ENCODE assay signal across 1 cellular context in genomic region chr16:47519996-47520679, GRCh38.
TF ChIP-seq lines count a peak whose summit lies in the region.

No MANE protein-coding gene starts in this region.

TF ChIP-seq in K562, 482 proteins besides CTCF, POLR2A, EP300 and RAD21 (continued from another document):
- TF ChIP-seq STAT6 (CRISPR knock-in tag; IDR thresholded peaks at IDR 0.05) (no peak), ASH1L (IDR thresholded peaks at IDR 0.05; ENCODE audit: borderline replicate concordance, low read depth, partially characterized antibody) (no peak), TAL1 (IDR thresholded peaks at IDR 0.05) (peak; percentile 80), SP1 (CRISPR knock-in tag; IDR thresholded peaks at IDR 0.05) (no peak), ZNF778 (CRISPR knock-in tag; IDR thresholded peaks at IDR 0.05) (no peak), ZNF253 (CRISPR knock-in tag; conservative IDR thresholded peaks at IDR 0.05) (no peak), CBX3 (IDR thresholded peaks at IDR 0.05; ENCODE audit: borderline replicate concordance in 1 of 2, low read length in 2 of 2) (no peak), SMARCE1 (IDR thresholded peaks at IDR 0.05) (peak; percentile 49; the same call in 1 of the 2 replicates), POLR2AphosphoS5 (IDR thresholded peaks at IDR 0.05; ENCODE audit: control insufficient read depth, insufficient read depth, low read depth, low read length) (peak; percentile 63; the same call in 1 of the 2 replicates), TAF15 (IDR thresholded peaks at IDR 0.05; ENCODE audit: low read depth, low read length) (no peak), ETS2 (tag; IDR thresholded peaks at IDR 0.05; ENCODE audit: borderline replicate concordance, poor library complexity, severe bottlenecking) (no peak), CREB3L1 (IDR thresholded peaks at IDR 0.05; ENCODE audit: borderline replicate concordance, low read depth) (peak; percentile 79; the same call in 1 of the 2 replicates), ZNF57 (CRISPR knock-in tag; IDR thresholded peaks at IDR 0.05) (no peak), SMARCA4 (IDR thresholded peaks at IDR 0.05) (peak; percentile 75), SMAD1 (IDR thresholded peaks at IDR 0.05; ENCODE audit: low read depth, low read length, partially characterized antibody) (no peak), NFIC (IDR thresholded peaks at IDR 0.05) (peak; percentile 89), MTA1 (IDR thresholded peaks at IDR 0.05; ENCODE audit: borderline replicate concordance) (peak; percentile 75; the same call in 1 of the 2 replicates), TRIM24 (IDR thresholded peaks at IDR 0.05) (peak; percentile 40 to 42; a peak in 2 of 4 replicates), KHSRP (IDR thresholded peaks at IDR 0.05) (no peak), CC2D1A (IDR thresholded peaks at IDR 0.05) (peak; percentile 17; the same call in 1 of the 2 replicates), CREBBP (IDR thresholded peaks at IDR 0.05; ENCODE audit: low read depth, low read length) (no peak), SIRT6 (IDR thresholded peaks at IDR 0.05; ENCODE audit: low read depth, low read length) (no peak), ZNF764 (CRISPR knock-in tag; IDR thresholded peaks at IDR 0.05; ENCODE audit: low read depth) (no peak), PRMT5 (CRISPR knock-in tag; IDR thresholded peaks at IDR 0.05) (no peak), ZNF584 (CRISPR knock-in tag; IDR thresholded peaks at IDR 0.05; ENCODE audit: low read depth) (no peak), PRPF4 (IDR thresholded peaks at IDR 0.05; ENCODE audit: insufficient read depth, low read depth, low read length, poor library complexity, severe bottlenecking) (no peak), RFX7 (CRISPR knock-in tag; IDR thresholded peaks at IDR 0.05) (no peak), HMG20A (CRISPR knock-in tag; conservative IDR thresholded peaks at IDR 0.05) (no peak), MEF2A (IDR thresholded peaks at IDR 0.05; ENCODE audit: control insufficient read depth, low read depth, low read length) (no peak), ZNF589 (CRISPR knock-in tag; IDR thresholded peaks at IDR 0.05; ENCODE audit: low read depth) (no peak), NR2F6 (CRISPR knock-in tag; IDR thresholded peaks at IDR 0.05) (no peak), MTA2 (IDR thresholded peaks at IDR 0.05; ENCODE audit: low read depth) (peak; percentile 39; the same call in 1 of the 2 replicates), TBL1XR1 (IDR thresholded peaks at IDR 0.05; ENCODE audit: low read length in 2 of 2) (peak in 1 of 2 experiments; percentile 59; a peak in 2 of 4 replicates), JUN (IDR thresholded peaks at IDR 0.05; ENCODE audit: borderline replicate concordance, low read depth, low read length) (no peak), JUN (CRISPR knock-in tag; IDR thresholded peaks at IDR 0.05; ENCODE audit: borderline replicate concordance) (no peak), ELF1 (tag; IDR thresholded peaks at IDR 0.05) (no peak)
- TF ChIP-seq, protein P1, sequence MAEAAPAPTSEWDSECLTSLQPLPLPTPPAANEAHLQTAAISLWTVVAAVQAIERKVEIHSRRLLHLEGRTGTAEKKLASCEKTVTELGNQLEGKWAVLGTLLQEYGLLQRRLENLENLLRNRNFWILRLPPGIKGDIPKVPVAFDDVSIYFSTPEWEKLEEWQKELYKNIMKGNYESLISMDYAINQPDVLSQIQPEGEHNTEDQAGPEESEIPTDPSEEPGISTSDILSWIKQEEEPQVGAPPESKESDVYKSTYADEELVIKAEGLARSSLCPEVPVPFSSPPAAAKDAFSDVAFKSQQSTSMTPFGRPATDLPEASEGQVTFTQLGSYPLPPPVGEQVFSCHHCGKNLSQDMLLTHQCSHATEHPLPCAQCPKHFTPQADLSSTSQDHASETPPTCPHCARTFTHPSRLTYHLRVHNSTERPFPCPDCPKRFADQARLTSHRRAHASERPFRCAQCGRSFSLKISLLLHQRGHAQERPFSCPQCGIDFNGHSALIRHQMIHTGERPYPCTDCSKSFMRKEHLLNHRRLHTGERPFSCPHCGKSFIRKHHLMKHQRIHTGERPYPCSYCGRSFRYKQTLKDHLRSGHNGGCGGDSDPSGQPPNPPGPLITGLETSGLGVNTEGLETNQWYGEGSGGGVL (CRISPR knock-in tag; IDR thresholded peaks at IDR 0.05) = no peak
- TF ChIP-seq, protein P2, sequence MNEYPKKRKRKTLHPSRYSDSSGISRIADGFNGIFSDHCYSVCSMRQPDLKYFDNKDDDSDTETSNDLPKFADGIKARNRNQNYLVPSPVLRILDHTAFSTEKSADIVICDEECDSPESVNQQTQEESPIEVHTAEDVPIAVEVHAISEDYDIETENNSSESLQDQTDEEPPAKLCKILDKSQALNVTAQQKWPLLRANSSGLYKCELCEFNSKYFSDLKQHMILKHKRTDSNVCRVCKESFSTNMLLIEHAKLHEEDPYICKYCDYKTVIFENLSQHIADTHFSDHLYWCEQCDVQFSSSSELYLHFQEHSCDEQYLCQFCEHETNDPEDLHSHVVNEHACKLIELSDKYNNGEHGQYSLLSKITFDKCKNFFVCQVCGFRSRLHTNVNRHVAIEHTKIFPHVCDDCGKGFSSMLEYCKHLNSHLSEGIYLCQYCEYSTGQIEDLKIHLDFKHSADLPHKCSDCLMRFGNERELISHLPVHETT (CRISPR knock-in tag; conservative IDR thresholded peaks at IDR 0.05 in 1 of 2, IDR thresholded peaks at IDR 0.05 in 1 of 2) = no peak
- TF ChIP-seq, protein P3, sequence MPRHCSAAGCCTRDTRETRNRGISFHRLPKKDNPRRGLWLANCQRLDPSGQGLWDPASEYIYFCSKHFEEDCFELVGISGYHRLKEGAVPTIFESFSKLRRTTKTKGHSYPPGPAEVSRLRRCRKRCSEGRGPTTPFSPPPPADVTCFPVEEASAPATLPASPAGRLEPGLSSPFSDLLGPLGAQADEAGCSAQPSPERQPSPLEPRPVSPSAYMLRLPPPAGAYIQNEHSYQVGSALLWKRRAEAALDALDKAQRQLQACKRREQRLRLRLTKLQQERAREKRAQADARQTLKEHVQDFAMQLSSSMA (CRISPR knock-in tag; IDR thresholded peaks at IDR 0.05) = no peak
- TF ChIP-seq, protein P4, sequence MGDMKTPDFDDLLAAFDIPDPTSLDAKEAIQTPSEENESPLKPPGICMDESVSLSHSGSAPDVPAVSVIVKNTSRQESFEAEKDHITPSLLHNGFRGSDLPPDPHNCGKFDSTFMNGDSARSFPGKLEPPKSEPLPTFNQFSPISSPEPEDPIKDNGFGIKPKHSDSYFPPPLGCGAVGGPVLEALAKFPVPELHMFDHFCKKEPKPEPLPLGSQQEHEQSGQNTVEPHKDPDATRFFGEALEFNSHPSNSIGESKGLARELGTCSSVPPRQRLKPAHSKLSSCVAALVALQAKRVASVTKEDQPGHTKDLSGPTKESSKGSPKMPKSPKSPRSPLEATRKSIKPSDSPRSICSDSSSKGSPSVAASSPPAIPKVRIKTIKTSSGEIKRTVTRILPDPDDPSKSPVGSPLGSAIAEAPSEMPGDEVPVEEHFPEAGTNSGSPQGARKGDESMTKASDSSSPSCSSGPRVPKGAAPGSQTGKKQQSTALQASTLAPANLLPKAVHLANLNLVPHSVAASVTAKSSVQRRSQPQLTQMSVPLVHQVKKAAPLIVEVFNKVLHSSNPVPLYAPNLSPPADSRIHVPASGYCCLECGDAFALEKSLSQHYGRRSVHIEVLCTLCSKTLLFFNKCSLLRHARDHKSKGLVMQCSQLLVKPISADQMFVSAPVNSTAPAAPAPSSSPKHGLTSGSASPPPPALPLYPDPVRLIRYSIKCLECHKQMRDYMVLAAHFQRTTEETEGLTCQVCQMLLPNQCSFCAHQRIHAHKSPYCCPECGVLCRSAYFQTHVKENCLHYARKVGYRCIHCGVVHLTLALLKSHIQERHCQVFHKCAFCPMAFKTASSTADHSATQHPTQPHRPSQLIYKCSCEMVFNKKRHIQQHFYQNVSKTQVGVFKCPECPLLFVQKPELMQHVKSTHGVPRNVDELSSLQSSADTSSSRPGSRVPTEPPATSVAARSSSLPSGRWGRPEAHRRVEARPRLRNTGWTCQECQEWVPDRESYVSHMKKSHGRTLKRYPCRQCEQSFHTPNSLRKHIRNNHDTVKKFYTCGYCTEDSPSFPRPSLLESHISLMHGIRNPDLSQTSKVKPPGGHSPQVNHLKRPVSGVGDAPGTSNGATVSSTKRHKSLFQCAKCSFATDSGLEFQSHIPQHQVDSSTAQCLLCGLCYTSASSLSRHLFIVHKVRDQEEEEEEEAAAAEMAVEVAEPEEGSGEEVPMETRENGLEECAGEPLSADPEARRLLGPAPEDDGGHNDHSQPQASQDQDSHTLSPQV (IDR thresholded peaks at IDR 0.05) = 0 out of 2 replicates have a peak, but pooled peaks have one; percentile 21
- TF ChIP-seq, protein P5, sequence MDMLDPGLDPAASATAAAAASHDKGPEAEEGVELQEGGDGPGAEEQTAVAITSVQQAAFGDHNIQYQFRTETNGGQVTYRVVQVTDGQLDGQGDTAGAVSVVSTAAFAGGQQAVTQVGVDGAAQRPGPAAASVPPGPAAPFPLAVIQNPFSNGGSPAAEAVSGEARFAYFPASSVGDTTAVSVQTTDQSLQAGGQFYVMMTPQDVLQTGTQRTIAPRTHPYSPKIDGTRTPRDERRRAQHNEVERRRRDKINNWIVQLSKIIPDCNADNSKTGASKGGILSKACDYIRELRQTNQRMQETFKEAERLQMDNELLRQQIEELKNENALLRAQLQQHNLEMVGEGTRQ (CRISPR knock-in tag; IDR thresholded peaks at IDR 0.05) = no peak
- TF ChIP-seq, protein P6, sequence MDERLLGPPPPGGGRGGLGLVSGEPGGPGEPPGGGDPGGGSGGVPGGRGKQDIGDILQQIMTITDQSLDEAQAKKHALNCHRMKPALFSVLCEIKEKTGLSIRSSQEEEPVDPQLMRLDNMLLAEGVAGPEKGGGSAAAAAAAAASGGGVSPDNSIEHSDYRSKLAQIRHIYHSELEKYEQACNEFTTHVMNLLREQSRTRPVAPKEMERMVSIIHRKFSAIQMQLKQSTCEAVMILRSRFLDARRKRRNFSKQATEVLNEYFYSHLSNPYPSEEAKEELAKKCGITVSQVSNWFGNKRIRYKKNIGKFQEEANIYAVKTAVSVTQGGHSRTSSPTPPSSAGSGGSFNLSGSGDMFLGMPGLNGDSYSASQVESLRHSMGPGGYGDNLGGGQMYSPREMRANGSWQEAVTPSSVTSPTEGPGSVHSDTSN (CRISPR knock-in tag; IDR thresholded peaks at IDR 0.05; ENCODE audit: low read depth) = no peak
- TF ChIP-seq, protein P6 (tag; conservative IDR thresholded peaks at IDR 0.05; ENCODE audit: low read depth) = peak; percentile 67
